In the genomic region with DNA sequence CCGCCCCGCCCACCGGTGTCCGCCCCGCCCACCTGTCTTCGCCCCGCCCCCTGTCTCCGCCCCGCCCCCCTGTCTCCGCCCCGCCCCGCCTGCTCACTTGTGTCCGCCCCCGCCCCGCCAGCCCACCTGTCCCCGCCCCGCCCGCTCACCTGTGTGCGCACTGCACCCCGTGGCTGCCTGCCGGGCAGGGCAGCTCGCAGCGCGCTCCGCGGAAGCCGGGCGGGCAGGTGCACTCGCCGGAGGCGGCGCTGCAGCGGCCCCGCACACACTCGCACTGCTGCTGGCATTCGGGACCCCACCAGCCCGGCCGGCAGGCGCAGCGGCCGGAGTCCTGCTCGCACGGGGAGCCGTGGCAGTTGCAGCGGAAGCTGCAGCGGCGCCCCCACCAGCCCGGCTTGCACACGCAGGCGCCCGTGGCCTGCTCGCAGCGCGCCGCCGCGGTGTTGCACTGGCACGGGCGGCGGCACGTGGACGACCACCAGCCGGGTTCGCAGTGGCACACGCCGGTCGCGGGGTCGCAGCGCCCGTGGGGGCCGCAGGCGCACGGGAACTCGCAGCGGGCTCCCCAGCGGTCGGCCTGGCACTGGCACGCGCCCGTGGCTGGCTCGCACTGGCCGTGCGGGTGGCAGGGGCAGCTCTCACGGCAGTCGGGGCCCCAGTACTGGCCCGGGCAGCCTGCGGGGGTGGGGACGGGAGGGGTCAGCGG, we compare ENCODE assay signal across 9 cellular contexts. TPM values are rescaled to one million over a fixed set of nuclear protein-coding genes. Genes with fewer than 3 reads are reported as not detected.
DNase-seq lines count a peak whose midpoint lies in the region; ATAC-seq and TF ChIP-seq lines count a peak whose summit lies in the region.
"Had no signal": no experiment of that assay in that cellular context is flagged by ENCODE, and none has a peak within 500 bp of the region (broad histone marks: within the 10 kb centered on the region; RNA-seq: fewer than 3 reads in every experiment).

No MANE protein-coding gene starts in this region.

- peak overlapping the region in 4 of 5 donors; percentile 28 to 92 (median 55) for H3K9ac ChIP-seq in subcutaneous abdominal adipose tissue (ENCODE audit: low read length in 5 of 5)

- H3K36me3 ChIP-seq in subcutaneous abdominal adipose tissue (ENCODE audit: control insufficient read depth in 5 of 5, insufficient read depth in 5 of 5, low read length in 5 of 5) = peaks cover 0 to 39% (median 20%) of the 10 kb centered on the region in 5 donors

- no peak for DNase-seq in CD14-positive monocyte (ENCODE audit: low spot score)
- no peak for DNase-seq in HFF-Myc (ENCODE audit: extremely low read depth, low read depth)
- DNase-seq in coronary artery (ENCODE audit: low spot score) = no peak
- DNase-seq in lung microvascular endothelial cell (ENCODE audit: low read depth in 2 of 2) = peak; percentile 32 to 64

- ATAC-seq in activated CD4-positive, CD25-positive, alpha-beta regulatory T cell treated with anti-CD3 and anti-CD28 coated beads, Interleukin-2, amount 50 U/mL, for 24 hours = peak; percentile 19 to 24
- ATAC-seq in HG03571 (IDR thresholded peaks at IDR 0.05; ENCODE audit: unreplicated experiment) (no peak), GM21786 (IDR thresholded peaks at IDR 0.05; ENCODE audit: unreplicated experiment) (no peak)

- H3K27ac Mint-ChIP-seq in CD14-positive monocyte = peak overlapping the region in 2 of 7 donors; percentile 82 to 86

- H3K27ac ChIP-seq in coronary artery (peak overlapping the region; percentile 1 to 82), subcutaneous abdominal adipose tissue (ENCODE audit: low read depth, low read length) (peak overlapping the region; percentile 84)

- peaks cover 20 to 29% of the 10 kb centered on the region in 2 donors for H3K36me3 Mint-ChIP-seq in CD14-positive monocyte
- H3K36me3 Mint-ChIP-seq: IgD-negative memory B cell had no signal

- H3K27me3 Mint-ChIP-seq in CD14-positive monocyte (ENCODE audit: low read depth in 3 of 3) = peaks cover 0 to 20% (median 11%) of the 10 kb centered on the region in 3 donors
- H3K27me3 Mint-ChIP-seq: IgD-negative memory B cell had no signal

- intact Hi-C loops in CD14-positive monocyte (cut with micrococcal nuclease) = loop anchor here in 1 of 2 donors (10.0 kb wide), 4 partner anchors 71 to 751 kb away; a partner anchor contains a TSS

- peak; percentile 27 for TF ChIP-seq CTCF in CD14-positive monocyte (IDR thresholded peaks at IDR 0.05)
- no peak for TF ChIP-seq CTCF in HFF-Myc (IDR thresholded peaks at IDR 0.05; ENCODE audit: low read depth, low read length, missing control alignments)
- no peak for TF ChIP-seq CTCF in coronary artery (IDR thresholded peaks at IDR 0.05)

- H3K4me3 ChIP-seq in HFF-Myc (replicated peaks; ENCODE audit: low read depth, low read length) (0 out of 2 replicates have a peak overlapping the region, but pooled peaks have one; percentile 9), coronary artery (peak overlapping the region; percentile 78), subcutaneous abdominal adipose tissue (ENCODE audit: low read depth in 1 of 5, low read length in 5 of 5) (peak overlapping the region in 4 of 5 donors; percentile 67 to 85 (median 69))

- H3K27me3 ChIP-seq in subcutaneous abdominal adipose tissue (ENCODE audit: control insufficient read depth in 5 of 5, insufficient read depth in 4 of 5, low read length in 5 of 5) = no peaks in the 10 kb centered on the region

- peaks cover 0 to 3% (median 0%) of the 10 kb centered on the region in 7 donors for H3K9me3 Mint-ChIP-seq in CD14-positive monocyte
- H3K9me3 Mint-ChIP-seq: IgD-negative memory B cell had no signal

- peak overlapping the region; percentile 84 to 91 for H3K4me3 Mint-ChIP-seq in CD14-positive monocyte

- H3K4me1 ChIP-seq in subcutaneous abdominal adipose tissue (ENCODE audit: control insufficient read depth in 5 of 5, insufficient read depth in 5 of 5, low read length in 5 of 5) = peaks cover 8 to 51% (median 44%) of the 10 kb centered on the region in 5 donors

- H3K9me3 ChIP-seq in subcutaneous abdominal adipose tissue (ENCODE audit: control insufficient read depth in 5 of 5, low read length in 5 of 5) = no peaks in the 10 kb centered on the region

- H3K4me1 Mint-ChIP-seq in CD14-positive monocyte = peaks cover 46% of the 10 kb centered on the region

RNA-seq across cellular contexts. Expression of a gene that starts 2.1 kb away (rescaled TPM):
- polyA plus RNA-seq in CD14-positive monocyte = 1 to 10 TPM; 5.2 to 6.3 TPM
- 68.0 and 92.1 TPM in 2 replicates for total RNA-seq in lung microvascular endothelial cell

RNA-seq across cellular contexts. Expression of a gene that starts 6.2 kb away (rescaled TPM):
- polyA plus RNA-seq in CD14-positive monocyte = 10 to 100 TPM; 49.4 to 49.5 TPM
- 10.5 and 12.5 TPM in 2 replicates for total RNA-seq in lung microvascular endothelial cell

RNA-seq across cellular contexts. Expression of a gene that starts 14.8 kb away (rescaled TPM):
- 100 to 1,000 TPM; 115 to 151 TPM for polyA plus RNA-seq in CD14-positive monocyte
- 10.9 and 28.2 TPM in 2 replicates for total RNA-seq in lung microvascular endothelial cell

RNA-seq across cellular contexts. Expression of a gene that starts 41.2 kb away (rescaled TPM):
- 10 to 100 TPM; 53.3 to 78.0 TPM for polyA plus RNA-seq in CD14-positive monocyte
- total RNA-seq in lung microvascular endothelial cell = 63.5 and 69.5 TPM in 2 replicates

Comparison
In these comparisons a context has a peak if more than half of its experiments do, and no peak if none do; other contexts are left out.
1. DNase-seq: peak in lung microvascular endothelial cell (2 of 2); none in CD14-positive monocyte (single experiment), HFF-Myc (single experiment) and coronary artery (single experiment).
2. H3K4me3 ChIP-seq: peak in every context shown above with its lines; median percentile 78 in coronary artery; 69 in subcutaneous abdominal adipose tissue; 9 in HFF-Myc.
3. ATAC-seq: peak in activated CD4-positive, CD25-positive, alpha-beta regulatory T cell treated with anti-CD3 and anti-CD28 coated beads, Interleukin-2, amount 50 U/mL, for 24 hours (2 of 2); none in HG03571 (single experiment) and GM21786 (single experiment).